1 cellular context compared by ENCODE assay signal in the genomic region with DNA sequence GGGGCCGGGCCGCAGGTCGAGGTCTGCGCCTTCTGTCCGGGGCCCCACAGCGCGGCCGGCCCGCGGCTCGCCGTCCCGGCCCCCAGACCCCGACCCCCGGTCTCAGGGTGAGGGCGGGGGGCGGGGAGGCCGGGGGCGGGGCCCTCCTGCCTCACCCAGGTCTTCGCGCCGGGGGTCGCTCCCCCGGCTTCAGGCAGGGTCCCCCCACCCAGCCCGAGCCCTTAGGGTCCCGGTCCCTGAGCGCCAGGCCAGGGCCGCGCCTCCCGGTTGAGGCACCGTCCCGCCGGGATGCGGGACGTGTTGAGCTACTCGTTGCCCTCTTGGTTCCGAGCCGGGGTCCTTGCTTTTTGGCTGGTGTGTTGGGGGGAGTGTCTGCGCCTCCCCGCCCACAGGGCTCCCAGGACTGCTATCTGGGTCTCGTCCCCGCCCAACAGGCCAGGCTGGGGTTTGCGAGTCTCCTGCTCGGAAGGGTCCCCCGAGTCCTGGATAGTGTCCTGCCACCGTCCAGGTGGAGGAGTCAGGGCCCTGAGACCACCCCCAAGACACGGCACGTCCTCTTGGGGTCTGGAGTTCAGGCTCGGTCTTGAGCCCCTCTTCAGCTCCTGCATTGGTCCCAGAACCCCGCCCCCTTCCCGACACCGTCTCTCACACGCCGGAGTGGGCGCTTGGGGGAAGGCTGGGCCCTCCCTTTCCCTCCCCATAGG.
TF ChIP-seq lines count a peak whose summit lies in the region.

No MANE protein-coding gene starts in this region.

TF ChIP-seq in HepG2, 621 proteins besides CTCF, POLR2A, EP300 and RAD21:
- TF ChIP-seq, protein P1, sequence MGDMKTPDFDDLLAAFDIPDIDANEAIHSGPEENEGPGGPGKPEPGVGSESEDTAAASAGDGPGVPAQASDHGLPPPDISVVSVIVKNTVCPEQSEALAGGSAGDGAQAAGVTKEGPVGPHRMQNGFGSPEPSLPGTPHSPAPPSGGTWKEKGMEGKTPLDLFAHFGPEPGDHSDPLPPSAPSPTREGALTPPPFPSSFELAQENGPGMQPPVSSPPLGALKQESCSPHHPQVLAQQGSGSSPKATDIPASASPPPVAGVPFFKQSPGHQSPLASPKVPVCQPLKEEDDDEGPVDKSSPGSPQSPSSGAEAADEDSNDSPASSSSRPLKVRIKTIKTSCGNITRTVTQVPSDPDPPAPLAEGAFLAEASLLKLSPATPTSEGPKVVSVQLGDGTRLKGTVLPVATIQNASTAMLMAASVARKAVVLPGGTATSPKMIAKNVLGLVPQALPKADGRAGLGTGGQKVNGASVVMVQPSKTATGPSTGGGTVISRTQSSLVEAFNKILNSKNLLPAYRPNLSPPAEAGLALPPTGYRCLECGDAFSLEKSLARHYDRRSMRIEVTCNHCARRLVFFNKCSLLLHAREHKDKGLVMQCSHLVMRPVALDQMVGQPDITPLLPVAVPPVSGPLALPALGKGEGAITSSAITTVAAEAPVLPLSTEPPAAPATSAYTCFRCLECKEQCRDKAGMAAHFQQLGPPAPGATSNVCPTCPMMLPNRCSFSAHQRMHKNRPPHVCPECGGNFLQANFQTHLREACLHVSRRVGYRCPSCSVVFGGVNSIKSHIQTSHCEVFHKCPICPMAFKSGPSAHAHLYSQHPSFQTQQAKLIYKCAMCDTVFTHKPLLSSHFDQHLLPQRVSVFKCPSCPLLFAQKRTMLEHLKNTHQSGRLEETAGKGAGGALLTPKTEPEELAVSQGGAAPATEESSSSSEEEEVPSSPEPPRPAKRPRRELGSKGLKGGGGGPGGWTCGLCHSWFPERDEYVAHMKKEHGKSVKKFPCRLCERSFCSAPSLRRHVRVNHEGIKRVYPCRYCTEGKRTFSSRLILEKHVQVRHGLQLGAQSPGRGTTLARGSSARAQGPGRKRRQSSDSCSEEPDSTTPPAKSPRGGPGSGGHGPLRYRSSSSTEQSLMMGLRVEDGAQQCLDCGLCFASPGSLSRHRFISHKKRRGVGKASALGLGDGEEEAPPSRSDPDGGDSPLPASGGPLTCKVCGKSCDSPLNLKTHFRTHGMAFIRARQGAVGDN (CRISPR knock-in tag; IDR thresholded peaks at IDR 0.05), result 0 out of 2 replicates have a peak, but pooled peaks have one; percentile 8
- TF ChIP-seq CC2D1A (CRISPR knock-in tag; IDR thresholded peaks at IDR 0.05) (no peak), ZNF598 (CRISPR knock-in tag; IDR thresholded peaks at IDR 0.05; ENCODE audit: borderline replicate concordance) (peak; percentile 65; the same call in 1 of the 2 replicates), KLF11 (CRISPR knock-in tag; IDR thresholded peaks at IDR 0.05) (0 out of 2 replicates have a peak, but pooled peaks have one; percentile 38), ZBTB38 (CRISPR knock-in tag; IDR thresholded peaks at IDR 0.05) (0 out of 2 replicates have a peak, but pooled peaks have one; percentile 7), SP5 (CRISPR knock-in tag; IDR thresholded peaks at IDR 0.05; ENCODE audit: borderline replicate concordance, low read depth) (0 out of 2 replicates have a peak, but pooled peaks have one; percentile 7), ZNF607 (CRISPR knock-in tag; IDR thresholded peaks at IDR 0.05; ENCODE audit: borderline replicate concordance) (0 out of 2 replicates have a peak, but pooled peaks have one; percentile 20), SIN3A (IDR thresholded peaks at IDR 0.05; ENCODE audit: borderline replicate concordance, low read depth, low read length) (peak; percentile 52; the same call in 1 of the 2 replicates), SAP130 (CRISPR knock-in tag; IDR thresholded peaks at IDR 0.05; ENCODE audit: low read depth) (peak; percentile 59; the same call in 1 of the 2 replicates), AGO2 (optimal IDR thresholded peaks at IDR 0.05; ENCODE audit: low read depth, low read length) (peak; percentile 31), JUND (CRISPR knock-in tag; IDR thresholded peaks at IDR 0.05) (no peak), NONO (IDR thresholded peaks at IDR 0.05) (no peak), NONO (CRISPR knock-in tag; conservative IDR thresholded peaks at IDR 0.05) (no peak), ZNF737 (CRISPR knock-in tag; IDR thresholded peaks at IDR 0.05; ENCODE audit: borderline replicate concordance) (no peak), KDM2A (CRISPR knock-in tag; IDR thresholded peaks at IDR 0.05; ENCODE audit: borderline replicate concordance, low read depth) (0 out of 2 replicates have a peak, but pooled peaks have one; percentile 25)
